1 cellular context compared by ENCODE assay signal in genomic region chr19:10478903-10479384, GRCh38.
TF ChIP-seq lines count a peak whose summit lies in the region.

No MANE protein-coding gene starts in this region.

TF ChIP-seq in K562, 482 proteins besides CTCF, POLR2A, EP300 and RAD21 (continued from another document and continues in another):
- TF ChIP-seq ETS1 (conservative IDR thresholded peaks at IDR 0.05; ENCODE audit: control insufficient read depth, low read depth, low read length), result no peak
- no peak for TF ChIP-seq SMARCA5 (IDR thresholded peaks at IDR 0.05)
- peak; percentile 58; the same call in 1 of the 2 replicates for TF ChIP-seq MBD2 (IDR thresholded peaks at IDR 0.05; ENCODE audit: borderline replicate concordance, low read depth)
- TF ChIP-seq SRSF3 (IDR thresholded peaks at IDR 0.05; ENCODE audit: insufficient read depth, low read length), result no peak
- no peak for TF ChIP-seq ZNF140 (CRISPR knock-in tag; IDR thresholded peaks at IDR 0.05)
- TF ChIP-seq ZBED1 (IDR thresholded peaks at IDR 0.05), result no peak
- peak; percentile 57 for TF ChIP-seq ZBTB7A (IDR thresholded peaks at IDR 0.05; ENCODE audit: borderline replicate concordance, control insufficient read depth, low read depth, low read length)
- no peak for TF ChIP-seq ILK (tag; IDR thresholded peaks at IDR 0.05; ENCODE audit: borderline replicate concordance, low read depth)
- TF ChIP-seq, protein P1, sequence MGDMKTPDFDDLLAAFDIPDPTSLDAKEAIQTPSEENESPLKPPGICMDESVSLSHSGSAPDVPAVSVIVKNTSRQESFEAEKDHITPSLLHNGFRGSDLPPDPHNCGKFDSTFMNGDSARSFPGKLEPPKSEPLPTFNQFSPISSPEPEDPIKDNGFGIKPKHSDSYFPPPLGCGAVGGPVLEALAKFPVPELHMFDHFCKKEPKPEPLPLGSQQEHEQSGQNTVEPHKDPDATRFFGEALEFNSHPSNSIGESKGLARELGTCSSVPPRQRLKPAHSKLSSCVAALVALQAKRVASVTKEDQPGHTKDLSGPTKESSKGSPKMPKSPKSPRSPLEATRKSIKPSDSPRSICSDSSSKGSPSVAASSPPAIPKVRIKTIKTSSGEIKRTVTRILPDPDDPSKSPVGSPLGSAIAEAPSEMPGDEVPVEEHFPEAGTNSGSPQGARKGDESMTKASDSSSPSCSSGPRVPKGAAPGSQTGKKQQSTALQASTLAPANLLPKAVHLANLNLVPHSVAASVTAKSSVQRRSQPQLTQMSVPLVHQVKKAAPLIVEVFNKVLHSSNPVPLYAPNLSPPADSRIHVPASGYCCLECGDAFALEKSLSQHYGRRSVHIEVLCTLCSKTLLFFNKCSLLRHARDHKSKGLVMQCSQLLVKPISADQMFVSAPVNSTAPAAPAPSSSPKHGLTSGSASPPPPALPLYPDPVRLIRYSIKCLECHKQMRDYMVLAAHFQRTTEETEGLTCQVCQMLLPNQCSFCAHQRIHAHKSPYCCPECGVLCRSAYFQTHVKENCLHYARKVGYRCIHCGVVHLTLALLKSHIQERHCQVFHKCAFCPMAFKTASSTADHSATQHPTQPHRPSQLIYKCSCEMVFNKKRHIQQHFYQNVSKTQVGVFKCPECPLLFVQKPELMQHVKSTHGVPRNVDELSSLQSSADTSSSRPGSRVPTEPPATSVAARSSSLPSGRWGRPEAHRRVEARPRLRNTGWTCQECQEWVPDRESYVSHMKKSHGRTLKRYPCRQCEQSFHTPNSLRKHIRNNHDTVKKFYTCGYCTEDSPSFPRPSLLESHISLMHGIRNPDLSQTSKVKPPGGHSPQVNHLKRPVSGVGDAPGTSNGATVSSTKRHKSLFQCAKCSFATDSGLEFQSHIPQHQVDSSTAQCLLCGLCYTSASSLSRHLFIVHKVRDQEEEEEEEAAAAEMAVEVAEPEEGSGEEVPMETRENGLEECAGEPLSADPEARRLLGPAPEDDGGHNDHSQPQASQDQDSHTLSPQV (IDR thresholded peaks at IDR 0.05), result peak; percentile 76; the same call in 1 of the 2 replicates
- TF ChIP-seq, protein P2, sequence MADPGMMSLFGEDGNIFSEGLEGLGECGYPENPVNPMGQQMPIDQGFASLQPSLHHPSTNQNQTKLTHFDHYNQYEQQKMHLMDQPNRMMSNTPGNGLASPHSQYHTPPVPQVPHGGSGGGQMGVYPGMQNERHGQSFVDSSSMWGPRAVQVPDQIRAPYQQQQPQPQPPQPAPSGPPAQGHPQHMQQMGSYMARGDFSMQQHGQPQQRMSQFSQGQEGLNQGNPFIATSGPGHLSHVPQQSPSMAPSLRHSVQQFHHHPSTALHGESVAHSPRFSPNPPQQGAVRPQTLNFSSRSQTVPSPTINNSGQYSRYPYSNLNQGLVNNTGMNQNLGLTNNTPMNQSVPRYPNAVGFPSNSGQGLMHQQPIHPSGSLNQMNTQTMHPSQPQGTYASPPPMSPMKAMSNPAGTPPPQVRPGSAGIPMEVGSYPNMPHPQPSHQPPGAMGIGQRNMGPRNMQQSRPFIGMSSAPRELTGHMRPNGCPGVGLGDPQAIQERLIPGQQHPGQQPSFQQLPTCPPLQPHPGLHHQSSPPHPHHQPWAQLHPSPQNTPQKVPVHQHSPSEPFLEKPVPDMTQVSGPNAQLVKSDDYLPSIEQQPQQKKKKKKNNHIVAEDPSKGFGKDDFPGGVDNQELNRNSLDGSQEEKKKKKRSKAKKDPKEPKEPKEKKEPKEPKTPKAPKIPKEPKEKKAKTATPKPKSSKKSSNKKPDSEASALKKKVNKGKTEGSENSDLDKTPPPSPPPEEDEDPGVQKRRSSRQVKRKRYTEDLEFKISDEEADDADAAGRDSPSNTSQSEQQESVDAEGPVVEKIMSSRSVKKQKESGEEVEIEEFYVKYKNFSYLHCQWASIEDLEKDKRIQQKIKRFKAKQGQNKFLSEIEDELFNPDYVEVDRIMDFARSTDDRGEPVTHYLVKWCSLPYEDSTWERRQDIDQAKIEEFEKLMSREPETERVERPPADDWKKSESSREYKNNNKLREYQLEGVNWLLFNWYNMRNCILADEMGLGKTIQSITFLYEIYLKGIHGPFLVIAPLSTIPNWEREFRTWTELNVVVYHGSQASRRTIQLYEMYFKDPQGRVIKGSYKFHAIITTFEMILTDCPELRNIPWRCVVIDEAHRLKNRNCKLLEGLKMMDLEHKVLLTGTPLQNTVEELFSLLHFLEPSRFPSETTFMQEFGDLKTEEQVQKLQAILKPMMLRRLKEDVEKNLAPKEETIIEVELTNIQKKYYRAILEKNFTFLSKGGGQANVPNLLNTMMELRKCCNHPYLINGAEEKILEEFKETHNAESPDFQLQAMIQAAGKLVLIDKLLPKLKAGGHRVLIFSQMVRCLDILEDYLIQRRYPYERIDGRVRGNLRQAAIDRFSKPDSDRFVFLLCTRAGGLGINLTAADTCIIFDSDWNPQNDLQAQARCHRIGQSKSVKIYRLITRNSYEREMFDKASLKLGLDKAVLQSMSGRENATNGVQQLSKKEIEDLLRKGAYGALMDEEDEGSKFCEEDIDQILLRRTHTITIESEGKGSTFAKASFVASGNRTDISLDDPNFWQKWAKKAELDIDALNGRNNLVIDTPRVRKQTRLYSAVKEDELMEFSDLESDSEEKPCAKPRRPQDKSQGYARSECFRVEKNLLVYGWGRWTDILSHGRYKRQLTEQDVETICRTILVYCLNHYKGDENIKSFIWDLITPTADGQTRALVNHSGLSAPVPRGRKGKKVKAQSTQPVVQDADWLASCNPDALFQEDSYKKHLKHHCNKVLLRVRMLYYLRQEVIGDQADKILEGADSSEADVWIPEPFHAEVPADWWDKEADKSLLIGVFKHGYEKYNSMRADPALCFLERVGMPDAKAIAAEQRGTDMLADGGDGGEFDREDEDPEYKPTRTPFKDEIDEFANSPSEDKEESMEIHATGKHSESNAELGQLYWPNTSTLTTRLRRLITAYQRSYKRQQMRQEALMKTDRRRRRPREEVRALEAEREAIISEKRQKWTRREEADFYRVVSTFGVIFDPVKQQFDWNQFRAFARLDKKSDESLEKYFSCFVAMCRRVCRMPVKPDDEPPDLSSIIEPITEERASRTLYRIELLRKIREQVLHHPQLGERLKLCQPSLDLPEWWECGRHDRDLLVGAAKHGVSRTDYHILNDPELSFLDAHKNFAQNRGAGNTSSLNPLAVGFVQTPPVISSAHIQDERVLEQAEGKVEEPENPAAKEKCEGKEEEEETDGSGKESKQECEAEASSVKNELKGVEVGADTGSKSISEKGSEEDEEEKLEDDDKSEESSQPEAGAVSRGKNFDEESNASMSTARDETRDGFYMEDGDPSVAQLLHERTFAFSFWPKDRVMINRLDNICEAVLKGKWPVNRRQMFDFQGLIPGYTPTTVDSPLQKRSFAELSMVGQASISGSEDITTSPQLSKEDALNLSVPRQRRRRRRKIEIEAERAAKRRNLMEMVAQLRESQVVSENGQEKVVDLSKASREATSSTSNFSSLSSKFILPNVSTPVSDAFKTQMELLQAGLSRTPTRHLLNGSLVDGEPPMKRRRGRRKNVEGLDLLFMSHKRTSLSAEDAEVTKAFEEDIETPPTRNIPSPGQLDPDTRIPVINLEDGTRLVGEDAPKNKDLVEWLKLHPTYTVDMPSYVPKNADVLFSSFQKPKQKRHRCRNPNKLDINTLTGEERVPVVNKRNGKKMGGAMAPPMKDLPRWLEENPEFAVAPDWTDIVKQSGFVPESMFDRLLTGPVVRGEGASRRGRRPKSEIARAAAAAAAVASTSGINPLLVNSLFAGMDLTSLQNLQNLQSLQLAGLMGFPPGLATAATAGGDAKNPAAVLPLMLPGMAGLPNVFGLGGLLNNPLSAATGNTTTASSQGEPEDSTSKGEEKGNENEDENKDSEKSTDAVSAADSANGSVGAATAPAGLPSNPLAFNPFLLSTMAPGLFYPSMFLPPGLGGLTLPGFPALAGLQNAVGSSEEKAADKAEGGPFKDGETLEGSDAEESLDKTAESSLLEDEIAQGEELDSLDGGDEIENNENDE (IDR thresholded peaks at IDR 0.05; ENCODE audit: low read depth, low read length), result no peak
- TF ChIP-seq ZNF24 (IDR thresholded peaks at IDR 0.05), result no peak
- no peak for TF ChIP-seq ATF1 (CRISPR knock-in tag; IDR thresholded peaks at IDR 0.05)
- TF ChIP-seq ATF1 (tag; IDR thresholded peaks at IDR 0.05), result peak; percentile 73; the same call in 1 of the 2 replicates
- peak; percentile 91 for TF ChIP-seq MAX (CRISPR knock-in tag; IDR thresholded peaks at IDR 0.05)
- peak; percentile 57 for TF ChIP-seq CTCFL (IDR thresholded peaks at IDR 0.05; ENCODE audit: borderline replicate concordance, insufficient read depth, low read depth, low read length, poor library complexity, severe bottlenecking)
- no peak for TF ChIP-seq NR2C1 (IDR thresholded peaks at IDR 0.05)
- TF ChIP-seq NR2C1 (tag; IDR thresholded peaks at IDR 0.05), result no peak
